Comparison of ENCODE assay signal across 16 cellular contexts in the genomic region with DNA sequence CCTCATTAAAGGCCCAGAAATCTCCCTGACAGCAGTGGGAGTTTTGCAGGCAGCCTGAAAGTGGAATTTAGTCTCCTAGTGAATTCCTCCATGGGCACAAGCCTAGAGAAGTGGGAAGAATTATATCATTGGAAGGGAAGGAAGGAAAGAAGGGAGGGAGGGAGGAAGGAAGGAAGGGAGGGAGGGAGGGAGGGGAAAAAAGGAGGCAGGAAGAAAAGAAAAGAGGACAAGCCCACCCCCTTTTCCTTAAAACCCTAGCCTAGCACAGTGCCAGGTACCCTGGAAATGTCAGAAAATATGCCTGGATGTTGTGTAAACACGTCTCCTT.
DNase-seq lines count a peak whose midpoint lies in the region; ATAC-seq, FAIRE-seq and TF ChIP-seq lines count a peak whose summit lies in the region.
"Had no signal": no experiment of that assay in that cellular context is flagged by ENCODE, and none has a peak within 500 bp of the region (broad histone marks: within the 10 kb centered on the region; RNA-seq: fewer than 3 reads in every experiment).

No MANE protein-coding gene starts in this region.

- no peak overlapping the region for H3K27ac ChIP-seq in HUES6 (ENCODE audit: low read depth, low read length)
- H3K27ac ChIP-seq: SJSA1 had no signal

- H3K4me1 ChIP-seq in ES-I3 (ENCODE audit: insufficient read depth, low read length) (no peaks in the 10 kb centered on the region; the same call in 1 of the 2 replicates), HUES6 (ENCODE audit: control insufficient read depth, insufficient read depth, low read length) (peaks cover 17% of the 10 kb centered on the region)
- H3K4me1 ChIP-seq: SJSA1 had no signal

- H3K36me3 ChIP-seq in ES-I3 (ENCODE audit: insufficient read depth, low read length) (no peaks in the 10 kb centered on the region), HUES6 (ENCODE audit: control insufficient read depth, insufficient read depth, low read length) (no peaks in the 10 kb centered on the region)
- H3K36me3 ChIP-seq: SJSA1 had no signal

- TF ChIP-seq CTCF in endothelial cell (IDR thresholded peaks at IDR 0.05; ENCODE audit: unreplicated experiment) (no peak), neural crest cell (conservative IDR thresholded peaks at IDR 0.05) (no peak)

- H3K4me1 Mint-ChIP-seq in endothelial cell (ENCODE audit: unreplicated experiment) (peaks cover 17% of the 10 kb centered on the region), neural crest cell (peaks cover 21% of the 10 kb centered on the region)

- H3K9me3 Mint-ChIP-seq in endothelial cell (ENCODE audit: unreplicated experiment) (no peaks in the 10 kb centered on the region), neural crest cell (peaks cover 2% of the 10 kb centered on the region)
- H3K9me3 Mint-ChIP-seq: CD4-positive, alpha-beta T cell had no signal

- no peak for FAIRE-seq in urothelium cell line (lab: Jason Lieb, UNC)
- FAIRE-seq: D721Med had no signal

- DNase-seq in endothelial cell (ENCODE audit: low spot score) (no peak), neural crest cell (ENCODE audit: low read depth, low spot score) (no peak), urothelium cell line (ENCODE audit: low spot score) (no peak), ureter (ENCODE audit: low spot score) (no peak)
- DNase-seq: ACHN; CD4-positive, alpha-beta T cell; DMS79 treated with DMSO at 0.1 percent for 48 hours; GDM1; MV-4-11; NCI-H1417 treated with DMSO at 0.1 percent for 48 hours; NCI-H2029 had no signal

- H3K27me3 Mint-ChIP-seq in endothelial cell (ENCODE audit: unreplicated experiment), result no peaks in the 10 kb centered on the region
- no peaks in the 10 kb centered on the region for H3K27me3 Mint-ChIP-seq in neural crest cell (ENCODE audit: low read depth)
- H3K27me3 Mint-ChIP-seq: CD4-positive, alpha-beta T cell had no signal

- no peak for ATAC-seq in GM21528 (IDR thresholded peaks at IDR 0.05; ENCODE audit: low FRiP score, unreplicated experiment)

- no peaks in the 10 kb centered on the region for H3K36me3 Mint-ChIP-seq in endothelial cell (ENCODE audit: low read depth, unreplicated experiment)
- no peaks in the 10 kb centered on the region for H3K36me3 Mint-ChIP-seq in neural crest cell (ENCODE audit: low read depth)

- no peaks in the 10 kb centered on the region for H3K9me3 ChIP-seq in ES-I3 (ENCODE audit: control insufficient read depth, insufficient read depth, low read length)
- H3K9me3 ChIP-seq in HUES6 (ENCODE audit: control insufficient read depth, insufficient read depth, low read depth, low read length), result no peaks in the 10 kb centered on the region
- H3K9me3 ChIP-seq: SJSA1 had no signal

- H3K27ac Mint-ChIP-seq in endothelial cell (ENCODE audit: unreplicated experiment) (peak overlapping the region; percentile 32), neural crest cell (ENCODE audit: unreplicated experiment) (peak overlapping the region; percentile 88)
- H3K27ac Mint-ChIP-seq: CD4-positive, alpha-beta T cell had no signal

- peaks cover 3% of the 10 kb centered on the region; the same call in 1 of the 2 replicates for H3K27me3 ChIP-seq in HUES6 (ENCODE audit: control insufficient read depth, insufficient read depth, low read length)
- H3K27me3 ChIP-seq: SJSA1 had no signal

- no peak overlapping the region for H3K4me3 Mint-ChIP-seq in endothelial cell (ENCODE audit: unreplicated experiment)
- peak overlapping the region; percentile 70 for H3K4me3 Mint-ChIP-seq in neural crest cell
- H3K4me3 Mint-ChIP-seq: CD4-positive, alpha-beta T cell had no signal

- H3K9ac ChIP-seq in ES-I3 (ENCODE audit: low read depth, low read length) (peak overlapping the region; percentile 37), HUES6 (ENCODE audit: low read length) (no peak overlapping the region)

- peak overlapping the region; percentile 50 for H3K4me3 ChIP-seq in HUES6 (ENCODE audit: low read depth, low read length)
- H3K4me3 ChIP-seq: SJSA1 had no signal
